31 cellular contexts compared by ENCODE assay signal in genomic region chr15:77333166-77333565, GRCh38.
"Had no signal": no experiment of that assay in that cellular context is flagged by ENCODE, and none has a peak within 500 bp of the region (broad histone marks: within the 10 kb centered on the region; RNA-seq: fewer than 3 reads in every experiment).

No MANE protein-coding gene starts in this region.

- H3K9me3 ChIP-seq: left lung, lower lobe of right lung, pancreas, prostate gland, suprapubic skin, thoracic aorta, tibial artery, upper lobe of right lung had no signal

- H3K27ac ChIP-seq: hepatocyte, left lung, lower lobe of right lung, pancreas, prostate gland, skin epidermis, suprapubic skin, thoracic aorta, tibial artery, upper lobe of right lung had no signal

- H3K4me3 Mint-ChIP-seq: naive thymus-derived CD8-positive, alpha-beta T cell; nephron; neural crest cell; stimulated activated effector memory CD8-positive, alpha-beta T cell treated with anti-CD3 and anti-CD28 coated beads, Interleukin-12 subunit alpha, Interleukin-12 subunit beta, amount 100 ng/mL, for 72 hours; stimulated activated naive CD8-positive, alpha-beta T cell treated with anti-CD3 and anti-CD28 coated beads, Interleukin-15, Interleukin-2, amounts not matched to agents 100 ng/mL and 50 ng/mL, for 24 hours had no signal

- H2AFZ ChIP-seq: hepatocyte had no signal

- H3K4me2 ChIP-seq: hepatocyte had no signal

- H3K4me3 ChIP-seq: hepatocyte, left lung, lower lobe of right lung, pancreas, prostate gland, skin epidermis, suprapubic skin, thoracic aorta, tibial artery, upper lobe of right lung had no signal

- H3K9me3 Mint-ChIP-seq: naive thymus-derived CD8-positive, alpha-beta T cell; neural crest cell; stimulated activated effector memory CD8-positive, alpha-beta T cell treated with anti-CD3 and anti-CD28 coated beads, Interleukin-12 subunit alpha, Interleukin-12 subunit beta, amount 100 ng/mL, for 72 hours; stimulated activated naive CD8-positive, alpha-beta T cell treated with anti-CD3 and anti-CD28 coated beads, Interleukin-15, Interleukin-2, amounts not matched to agents 100 ng/mL and 50 ng/mL, for 24 hours had no signal

- H3K27ac Mint-ChIP-seq: naive thymus-derived CD8-positive, alpha-beta T cell; nephron; stimulated activated effector memory CD8-positive, alpha-beta T cell treated with anti-CD3 and anti-CD28 coated beads, Interleukin-12 subunit alpha, Interleukin-12 subunit beta, amount 100 ng/mL, for 72 hours; stimulated activated naive CD8-positive, alpha-beta T cell treated with anti-CD3 and anti-CD28 coated beads, Interleukin-15, Interleukin-2, amounts not matched to agents 100 ng/mL and 50 ng/mL, for 24 hours had no signal

- DNase-seq: kidney; left colon; left lung; lower lobe of right lung; mammary epithelial cell; mesenchymal stem cell; naive thymus-derived CD8-positive, alpha-beta T cell; nucleus accumbens; pancreas; posterior cingulate gyrus; retina; right cardiac atrium; stimulated activated CD4-positive, alpha-beta T cell treated with anti-CD3 and anti-CD28 coated beads, Interleukin-12 subunit alpha, Interleukin-12 subunit beta, amount 100 ng/mL, for 4 hours; stimulated activated CD4-positive, alpha-beta T cell treated with anti-CD3 and anti-CD28 coated beads, Interleukin-15, amount 100 ng/mL, for 24 hours; stimulated activated CD4-positive, alpha-beta T cell treated with anti-CD3 and anti-CD28 coated beads, Interleukin-2, amount 100 ng/mL, for 24 hours; stimulated activated CD4-positive, alpha-beta T cell treated with anti-CD3 and anti-CD28 coated beads, Interleukin-4, amount 100 ng/mL, for 24 hours; stimulated activated naive CD4-positive, alpha-beta T cell; tibial artery; trophoblast cell; upper lobe of right lung had no signal

- H3K27me3 Mint-ChIP-seq: naive thymus-derived CD8-positive, alpha-beta T cell; stimulated activated naive CD8-positive, alpha-beta T cell treated with anti-CD3 and anti-CD28 coated beads, Interleukin-15, Interleukin-2, amounts not matched to agents 100 ng/mL and 50 ng/mL, for 24 hours had no signal

- H3K27me3 ChIP-seq: hepatocyte, left lung, pancreas, suprapubic skin, tibial artery, upper lobe of right lung had no signal

- ATAC-seq: left colon; left lung; lower lobe of right lung; naive thymus-derived CD8-positive, alpha-beta T cell; pancreas; right cardiac atrium; sciatic nerve; stimulated activated effector memory CD8-positive, alpha-beta T cell treated with anti-CD3 and anti-CD28 coated beads, Interleukin-12 subunit alpha, Interleukin-12 subunit beta, amount 100 ng/mL, for 72 hours; upper lobe of right lung had no signal

- FAIRE-seq: urothelium cell line had no signal

- H3K4me1 ChIP-seq: left lung, lower lobe of right lung, pancreas, prostate gland had no signal

- H3K36me3 ChIP-seq: left lung, lower lobe of right lung, pancreas, prostate gland, suprapubic skin, thoracic aorta, tibial artery, upper lobe of right lung had no signal

- H3K4me1 Mint-ChIP-seq: neural crest cell; stimulated activated effector memory CD8-positive, alpha-beta T cell treated with anti-CD3 and anti-CD28 coated beads, Interleukin-12 subunit alpha, Interleukin-12 subunit beta, amount 100 ng/mL, for 72 hours had no signal

- H3K36me3 Mint-ChIP-seq: naive thymus-derived CD8-positive, alpha-beta T cell; stimulated activated effector memory CD8-positive, alpha-beta T cell treated with anti-CD3 and anti-CD28 coated beads, Interleukin-12 subunit alpha, Interleukin-12 subunit beta, amount 100 ng/mL, for 72 hours had no signal
